In the genomic region with DNA sequence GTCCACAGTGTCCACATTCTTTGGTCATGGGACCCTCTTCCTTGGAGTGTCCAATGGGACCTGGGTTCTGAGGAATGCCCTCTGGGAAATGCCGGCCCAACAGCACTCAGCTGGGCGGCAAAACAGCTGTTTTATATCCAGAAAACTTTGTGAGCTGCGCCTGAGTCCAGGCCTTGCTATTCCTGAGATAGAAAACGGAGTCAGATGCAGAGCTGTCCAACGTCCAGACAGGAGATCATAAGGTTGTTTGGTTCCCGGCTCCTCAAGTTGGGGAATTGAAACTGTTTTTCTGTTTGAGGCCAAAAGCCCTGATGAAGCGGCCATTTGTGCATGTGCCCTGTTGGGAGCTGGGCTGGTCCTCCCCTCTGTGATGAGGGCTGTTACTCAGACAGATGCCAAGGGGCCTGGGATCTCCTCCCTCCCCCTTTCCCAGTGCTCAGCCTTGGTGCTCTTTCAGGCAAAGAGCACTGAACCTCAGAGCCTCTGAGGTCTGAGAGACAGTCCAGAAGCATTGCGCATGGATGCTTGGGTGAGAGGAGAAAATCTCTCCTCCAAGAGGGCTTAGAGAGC, we compare ENCODE assay signal across 19 cellular contexts.
A peak's percentile ranks its signal among the peaks of the same experiment; 100 is the strongest.
DNase-seq lines count a peak whose midpoint lies in the region; ATAC-seq and TF ChIP-seq lines count a peak whose summit lies in the region.
"Had no signal": no experiment of that assay in that cellular context is flagged by ENCODE, and none has a peak within 500 bp of the region (broad histone marks: within the 10 kb centered on the region; RNA-seq: fewer than 3 reads in every experiment).

No MANE protein-coding gene starts in this region.

- H3K36me3 ChIP-seq in PC-9 (ENCODE audit: low read depth) = no peaks in the 10 kb centered on the region
- H3K36me3 ChIP-seq in esophagus muscularis mucosa = peaks cover 0 to 5% (median 0%) of the 10 kb centered on the region in 4 donors
- no peaks in the 10 kb centered on the region for H3K36me3 ChIP-seq in lower lobe of right lung
- peaks cover 0 to 28% (median 26%) of the 10 kb centered on the region in 4 donors for H3K36me3 ChIP-seq in stomach

- peaks cover 9% of the 10 kb centered on the region; the same call in 1 of the 2 replicates for H3F3A ChIP-seq in PC-9 (ENCODE audit: insufficient read depth, low read depth)

- H2AFZ ChIP-seq in PC-9 = no peak overlapping the region
- H2AFZ ChIP-seq: parathyroid adenoma had no signal

- H3K4me2 ChIP-seq in PC-9 = peak overlapping the region; percentile 23; the same call in 1 of the 2 replicates

- no peaks in the 10 kb centered on the region for H4K20me1 ChIP-seq in PC-9 (ENCODE audit: insufficient read depth)

- no peak for DNase-seq in PC-9
- DNase-seq in esophagus muscularis mucosa (ENCODE audit: extremely low spot score) = no peak
- no peak for DNase-seq in lower lobe of right lung
- DNase-seq in stomach = no peak
- no peak for DNase-seq in NCI-H187 treated with DMSO at 0.1 percent for 48 hours (lab: John Stamatoyannopoulos, UW)
- DNase-seq in GM20000 (ENCODE audit: low spot score) = no peak
- DNase-seq in COR-L47 (lab: John Stamatoyannopoulos, UW) = no peak
- DNase-seq: activated naive CD4-positive, alpha-beta T cell; GDM1; GM23248; hippocampal formation; kidney glomerular epithelial cell; NCI-H1105 treated with DMSO at 0.1 percent for 48 hours; NCI-H82; RPMI8226; stimulated activated CD4-positive, alpha-beta T cell treated with anti-CD3 and anti-CD28 coated beads, Interleukin-15, amount 100 ng/mL, for 24 hours; stimulated activated naive CD8-positive, alpha-beta T cell treated with anti-CD3 and anti-CD28 coated beads, Interleukin-15, amount 100 ng/mL, for 72 hours had no signal

- no peak overlapping the region for H3K27ac ChIP-seq in PC-9
- peak overlapping the region; percentile 61 to 75 (median 71) for H3K27ac ChIP-seq in esophagus muscularis mucosa (replicated peaks in 1 of 4)
- H3K27ac ChIP-seq in lower lobe of right lung = peak overlapping the region; percentile 18
- peak overlapping the region in 4 of 5 donors; percentile 6 to 81 (median 60) for H3K27ac ChIP-seq in stomach
- H3K27ac ChIP-seq: GM23248, parathyroid adenoma had no signal

- no peak for ATAC-seq in lower lobe of right lung
- ATAC-seq in GM21576 (IDR thresholded peaks at IDR 0.05; ENCODE audit: unreplicated experiment) = no peak
- ATAC-seq: stimulated activated naive CD8-positive, alpha-beta T cell treated with anti-CD3 and anti-CD28 coated beads, Interleukin-15, amount 100 ng/mL, for 72 hours had no signal

- POLR2A ChIA-PET in PC-9 (lab: Charles Lee; ENCODE audit: unreplicated experiment) = no interaction called here

- TF ChIP-seq CTCF in PC-9 (conservative IDR thresholded peaks at IDR 0.05) (no peak), esophagus muscularis mucosa (IDR thresholded peaks at IDR 0.05) (no peak), lower lobe of right lung (IDR thresholded peaks at IDR 0.05) (no peak), stomach (IDR thresholded peaks at IDR 0.05) (no peak), GM20000 (IDR thresholded peaks at IDR 0.05; ENCODE audit: extremely low read depth, missing control alignments) (no peak)

- CTCF ChIA-PET in PC-9 (lab: Charles Lee) = interaction anchor here (1.0 to 1.4 kb wide), 4 partner anchors 212 to 257 kb away, joined by 3 to 10 read pairs (median 4); no protein-coding TSS in a partner anchor

- no peaks in the 10 kb centered on the region for H3K9me2 ChIP-seq in PC-9 (ENCODE audit: insufficient read depth)

- TF ChIP-seq POLR2A in esophagus muscularis mucosa (IDR thresholded peaks at IDR 0.05; ENCODE audit: low read depth) (no peak), stomach (IDR thresholded peaks at IDR 0.05) (no peak)

- TF ChIP-seq EP300 in esophagus muscularis mucosa (IDR thresholded peaks at IDR 0.05) (no peak), stomach (IDR thresholded peaks at IDR 0.05) (no peak)

- BruUV-seq in PC-9 (replicated peaks; lab: Mats Ljungman, UMichigan) = no TSS peak

- no peak overlapping the region for H3K4me3 ChIP-seq in PC-9
- no peak overlapping the region for H3K4me3 ChIP-seq in esophagus muscularis mucosa
- no peak overlapping the region for H3K4me3 ChIP-seq in lower lobe of right lung
- no peak overlapping the region for H3K4me3 ChIP-seq in stomach
- H3K4me3 ChIP-seq: GM23248 had no signal

- H3K9me3 ChIP-seq in PC-9 (ENCODE audit: insufficient read depth, low read depth) (no peaks in the 10 kb centered on the region), esophagus muscularis mucosa (no peaks in the 10 kb centered on the region), lower lobe of right lung (no peaks in the 10 kb centered on the region), stomach (no peaks in the 10 kb centered on the region)

- H3K79me2 ChIP-seq in PC-9 (ENCODE audit: low read depth) = no peaks in the 10 kb centered on the region
- H3K79me2 ChIP-seq: parathyroid adenoma had no signal

- no peaks in the 10 kb centered on the region for H3K27me3 ChIP-seq in PC-9 (ENCODE audit: insufficient read depth, low read depth)
- H3K27me3 ChIP-seq in esophagus muscularis mucosa = no peaks in the 10 kb centered on the region
- H3K27me3 ChIP-seq in lower lobe of right lung (ENCODE audit: low read depth) = no peaks in the 10 kb centered on the region
- no peaks in the 10 kb centered on the region for H3K27me3 ChIP-seq in stomach

- WGBS in esophagus muscularis mucosa = 42% methylated on average over 5 of the region's 8 CpGs
- WGBS in stomach, 5 donors = 65 to 81% (median 79%) methylated on average over 8 of the region's 8 CpGs

- intact Hi-C loops in PC-9 (cut with micrococcal nuclease; ENCODE audit: unreplicated experiment) (loop anchor here (2.0 to 5.0 kb wide), 2 partner anchors 81 to 149 kb away; no protein-coding TSS in a partner anchor), esophagus muscularis mucosa (cut with DNase I) (loop anchor here (1.0 to 5.0 kb wide), 3 partner anchors 43 to 257 kb away; no protein-coding TSS in a partner anchor), lower lobe of right lung (cut with DNase I) (loop anchor here (5.0 kb wide), 1 partner anchor 256 kb away; no protein-coding TSS in a partner anchor), stomach (cut with DNase I; ENCODE audit: low total_unique reads) (loop anchor here (5.0 kb wide), 1 partner anchor 261 kb away; no protein-coding TSS in a partner anchor)

- peaks cover 27% of the 10 kb centered on the region for H3K4me1 ChIP-seq in PC-9 (replicated peaks; ENCODE audit: insufficient read depth)
- peaks cover 28 to 57% (median 50%) of the 10 kb centered on the region in 4 donors for H3K4me1 ChIP-seq in esophagus muscularis mucosa
- H3K4me1 ChIP-seq in lower lobe of right lung = peaks cover 22% of the 10 kb centered on the region
- H3K4me1 ChIP-seq in stomach = peaks cover 13 to 26% (median 18%) of the 10 kb centered on the region in 4 donors
- H3K4me1 ChIP-seq: parathyroid adenoma had no signal
